11 cellular contexts compared by ENCODE assay signal in genomic region chr16:66335704-66336329, GRCh38. TPM values are rescaled to one million over a fixed set of nuclear protein-coding genes. Genes with fewer than 3 reads are reported as not detected.
DNase-seq lines count a peak whose midpoint lies in the region; ATAC-seq and TF ChIP-seq lines count a peak whose summit lies in the region.
"Had no signal": no experiment of that assay in that cellular context is flagged by ENCODE, and none has a peak within 500 bp of the region (broad histone marks: within the 10 kb centered on the region; RNA-seq: fewer than 3 reads in every experiment).

No MANE protein-coding gene starts in this region.

- no peak for TF ChIP-seq EP300 in ovary (IDR thresholded peaks at IDR 0.05)

- H3K36me3 Mint-ChIP-seq in naive thymus-derived CD8-positive, alpha-beta T cell: no peaks in the 10 kb centered on the region

- peaks cover 9 to 48% (median 20%) of the 10 kb centered on the region in 5 donors for H3K27me3 Mint-ChIP-seq in naive thymus-derived CD8-positive, alpha-beta T cell

- H3K27me3 ChIP-seq in ovary (no peaks in the 10 kb centered on the region), left lung (no peaks in the 10 kb centered on the region)

- no peak overlapping the region for H3K27ac Mint-ChIP-seq in naive thymus-derived CD8-positive, alpha-beta T cell
- H3K27ac Mint-ChIP-seq: activated T-cell treated with anti-CD3 and anti-CD28 coated beads, Interleukin-2, amount 50 U/mL, for 72 hours had no signal

- H3K27ac ChIP-seq in ovary (no peak overlapping the region), left lung (no peak overlapping the region)
- H3K27ac ChIP-seq: gastrocnemius medialis, SK-N-MC had no signal

- H3K9me3 ChIP-seq in ovary (no peaks in the 10 kb centered on the region), left lung (no peaks in the 10 kb centered on the region)
- H3K9me3 ChIP-seq: gastrocnemius medialis had no signal

- DNase-seq in EH (ENCODE audit: low read depth) (peak; percentile 45), NCI-H2227 treated with DMSO at 0.1 percent for 48 hours (lab: John Stamatoyannopoulos, UW) (peak; percentile 51), dedifferentiated amniotic fluid mesenchymal stem cell (ENCODE audit: extremely low spot score) (peak; percentile 24), ovary (peak; percentile 29 to 67 (median 60)), CD1c-positive myeloid dendritic cell (ENCODE audit: extremely low spot score) (no peak), germinal center (ENCODE audit: low spot score) (no peak), left lung (no peak)
- no peak for DNase-seq in naive thymus-derived CD8-positive, alpha-beta T cell
- DNase-seq: activated T-cell treated with anti-CD3 and anti-CD28 coated beads, Interleukin-2, amount 50 U/mL, for 72 hours; gastrocnemius medialis had no signal

- H3K4me3 Mint-ChIP-seq in naive thymus-derived CD8-positive, alpha-beta T cell: no peak overlapping the region
- H3K4me3 Mint-ChIP-seq: activated T-cell treated with anti-CD3 and anti-CD28 coated beads, Interleukin-2, amount 50 U/mL, for 72 hours had no signal

- TF ChIP-seq CTCF in ovary (IDR thresholded peaks at IDR 0.05) (no peak), left lung (IDR thresholded peaks at IDR 0.05) (no peak)

- H3K4me3 ChIP-seq in ovary (no peak overlapping the region), left lung (no peak overlapping the region)
- H3K4me3 ChIP-seq: gastrocnemius medialis, SK-N-MC had no signal

- TF ChIP-seq POLR2A in ovary (IDR thresholded peaks at IDR 0.05): no peak

- POLR2A ChIA-PET in naive thymus-derived CD8-positive, alpha-beta T cell (lab: Charles Lee): no interaction called here

- peaks cover 0 to 11% (median 4%) of the 10 kb centered on the region in 9 donors for H3K9me3 Mint-ChIP-seq in naive thymus-derived CD8-positive, alpha-beta T cell

- ATAC-seq in naive thymus-derived CD8-positive, alpha-beta T cell: no peak
- ATAC-seq in left lung: no peak
- ATAC-seq: activated T-cell treated with anti-CD3 and anti-CD28 coated beads, Interleukin-2, amount 50 U/mL, for 72 hours; gastrocnemius medialis had no signal

- intact Hi-C loops in ovary (cut with DNase I): no loop called here
- intact Hi-C loops in left lung (cut with DNase I): no loop called here

- 6 to 8% (median 7%) methylated on average over 8 of the region's 8 CpGs for WGBS in ovary, 3 donors

- H3K4me1 Mint-ChIP-seq in naive thymus-derived CD8-positive, alpha-beta T cell: no peaks in the 10 kb centered on the region

- H3K4me1 ChIP-seq in ovary (ENCODE audit: insufficient read depth) (peaks cover 3% of the 10 kb centered on the region), left lung (no peaks in the 10 kb centered on the region)
- H3K4me1 ChIP-seq: gastrocnemius medialis had no signal

- no peaks in the 10 kb centered on the region for H3K36me3 ChIP-seq in ovary
- H3K36me3 ChIP-seq in left lung: no peaks in the 10 kb centered on the region
- H3K36me3 ChIP-seq: gastrocnemius medialis had no signal

RNA-seq across cellular contexts. Expression of gene CDH5, which starts 30.7 kb away (rescaled TPM):
- total RNA-seq in ovary: 10 to 100 TPM in 4 of 7 donors, 1 to 10 TPM in 3; 6.0 to 24.7 (median 10.8) TPM
- polyA plus RNA-seq in ovary: 10 to 100 TPM; 18.7 to 36.8 TPM
- not detected for total RNA-seq in naive thymus-derived CD8-positive, alpha-beta T cell
- not detected for polyA plus RNA-seq in naive thymus-derived CD8-positive, alpha-beta T cell
- 10 to 100 TPM; 77.2 to 86.5 TPM for total RNA-seq in left lung
- total RNA-seq: activated T-cell treated with anti-CD3 and anti-CD28 coated beads, Interleukin-2, amount 50 U/mL, for 72 hours had no signal

Comparison
In these comparisons a context has a peak if more than half of its experiments do, and no peak if none do; other contexts are left out.
1. DNase-seq: peak in EH (single experiment), NCI-H2227 treated with DMSO at 0.1 percent for 48 hours (single experiment), dedifferentiated amniotic fluid mesenchymal stem cell (single experiment) and ovary (5 of 5); none in CD1c-positive myeloid dendritic cell (single experiment), naive thymus-derived CD8-positive, alpha-beta T cell (0 of 10), germinal center (single experiment) and left lung (0 of 2).
2. RNA of gene CDH5, which starts 30.7 kb away (total RNA-seq): 77.2 to 86.5 TPM in left lung and 6.0 to 24.7 TPM in ovary; not detected in naive thymus-derived CD8-positive, alpha-beta T cell; every median in the first group is over 4 times any median in the second.